ENCODE assay signal across 27 cellular contexts in genomic region chr1:236575523-236575922, GRCh38. TPM values are rescaled to one million over a fixed set of nuclear protein-coding genes. Genes with fewer than 3 reads are reported as not detected.
DNase-seq lines count a peak whose midpoint lies in the region; FAIRE-seq and TF ChIP-seq lines count a peak whose summit lies in the region.
"Had no signal": no experiment of that assay in that cellular context is flagged by ENCODE, and none has a peak within 500 bp of the region (broad histone marks: within the 10 kb centered on the region; RNA-seq: fewer than 3 reads in every experiment).

No MANE protein-coding gene starts in this region.

- H3K14ac ChIP-seq in mesenchymal stem cell (ENCODE audit: low read length in 2 of 2) = no peak overlapping the region

- in situ Hi-C loops in HAP-1 (cut with MboI; ENCODE audit: low sequenced_read_pairs) = no loop called here

- peaks cover 5% of the 10 kb centered on the region for H3K79me1 ChIP-seq in mesenchymal stem cell (replicated peaks; ENCODE audit: low read length, poor library complexity, severe bottlenecking)

- H3K9ac ChIP-seq in mesenchymal stem cell (ENCODE audit: low read length) = no peak overlapping the region
- H3K9ac ChIP-seq: BLaER1, SK-N-SH had no signal

- H3K4me3 ChIP-seq in cardiac muscle cell (no peak overlapping the region), left ventricle myocardium inferior (no peak overlapping the region), cardiac fibroblast (replicated peaks in 1 of 2; ENCODE audit: low read depth in 2 of 2, low read length in 2 of 2) (no peak overlapping the region), mesenchymal stem cell (ENCODE audit: insufficient read depth in 1 of 2, low read depth in 1 of 2, low read length in 2 of 2) (no peak overlapping the region), HAP-1 (no peak overlapping the region)
- H3K4me3 ChIP-seq: BLaER1, K562, thyroid gland had no signal

- no peak overlapping the region for H2BK120ac ChIP-seq in mesenchymal stem cell (ENCODE audit: low read depth, low read length)

- no peak overlapping the region for H4K8ac ChIP-seq in mesenchymal stem cell (ENCODE audit: low read length)

- no CpG with 5 or more reads among the region's 3 CpGs for WGBS in mesenchymal stem cell

- DNase-seq in cardiac muscle cell (ENCODE audit: low read depth in 1 of 2, low spot score in 1 of 2) (peak in 1 of 2 donors; percentile 48), left ventricle myocardium inferior (no peak), cardiac fibroblast (ENCODE audit: low read depth in 2 of 2) (peak; percentile 25 to 64), mesenchymal stem cell (peak; percentile 55), HuH-7 (ENCODE audit: low spot score) (no peak), HAP-1 (ENCODE audit: low spot score in 2 of 2) (no peak), GM12891 (ENCODE audit: insufficient read length, low spot score) (no peak), NCI-H2029 (lab: John Stamatoyannopoulos, UW) (no peak)
- DNase-seq: activated CD4-positive, alpha-beta T cell treated with anti-CD3 and anti-CD28 coated beads, Interleukin-2, amount 50 U/mL, for 4 hours; activated CD8-positive, alpha-beta memory T cell treated with anti-CD3 and anti-CD28 coated beads, Interleukin-2, amount 50 U/mL, for 4 hours; activated effector memory CD4-positive, alpha-beta T cell treated with anti-CD3 and anti-CD28 coated beads, Interleukin-2, amount 50 U/mL, for 16 hours; activated naive CD8-positive, alpha-beta T cell treated with anti-CD3 and anti-CD28 coated beads, Interleukin-2, amount 50 U/mL, for 24 hours; Caco-2; hypothalamus; NCI-H1694 treated with DMSO at 0.1 percent for 48 hours; NCI-H69; SK-N-SH; stimulated activated CD4-positive, alpha-beta T cell treated with anti-CD3 and anti-CD28 coated beads, Interleukin-4, amount 100 ng/mL, for 24 hours; stimulated activated naive CD4-positive, alpha-beta T cell treated with Interleukin-2 at 50 U/mL for 16 hours; thyroid gland had no signal

- H3K4ac ChIP-seq in mesenchymal stem cell (ENCODE audit: low read depth in 1 of 2, low read length in 2 of 2) = no peak overlapping the region

- H3K23ac ChIP-seq in mesenchymal stem cell (ENCODE audit: low read length in 2 of 2) = no peak overlapping the region

- no peak for FAIRE-seq in GM12891 (lab: Jason Lieb, UNC)
- FAIRE-seq: bronchial epithelial cell, H54, islet of Langerhans, K562 had no signal

- H3K9me3 ChIP-seq in cardiac muscle cell (ENCODE audit: low read depth) (no peaks in the 10 kb centered on the region), left ventricle myocardium inferior (replicated peaks) (no peaks in the 10 kb centered on the region), mesenchymal stem cell (ENCODE audit: control insufficient read depth, low read length) (no peaks in the 10 kb centered on the region), HAP-1 (no peaks in the 10 kb centered on the region)
- H3K9me3 ChIP-seq: BLaER1, Caco-2, neutrophil, SK-N-SH, thyroid gland had no signal

- H3K36me3 ChIP-seq in cardiac muscle cell (peaks cover 55% of the 10 kb centered on the region), left ventricle myocardium inferior (peaks cover 82% of the 10 kb centered on the region), mesenchymal stem cell (ENCODE audit: control insufficient read depth in 1 of 2, insufficient read depth in 2 of 2, low read depth in 1 of 2, low read length in 2 of 2) (peaks cover 9 to 97% of the 10 kb centered on the region in 2 experiments), HAP-1 (replicated peaks) (peaks cover 75% of the 10 kb centered on the region)

- no peak for TF ChIP-seq CTCF in cardiac muscle cell (IDR thresholded peaks at IDR 0.05; ENCODE audit: low read depth, low read length)
- TF ChIP-seq CTCF in left ventricle myocardium inferior (IDR thresholded peaks at IDR 0.05; ENCODE audit: borderline replicate concordance) = no peak
- no peak for TF ChIP-seq CTCF in cardiac fibroblast (IDR thresholded peaks at IDR 0.05; ENCODE audit: low read depth, low read length)

- TF ChIP-seq POLR2A in GM12891 (IDR thresholded peaks at IDR 0.05; ENCODE audit: low read depth, low read length) = no peak

- H2BK12ac ChIP-seq in mesenchymal stem cell (ENCODE audit: low read length in 2 of 2) = no peak overlapping the region

- no peak overlapping the region for H2AK5ac ChIP-seq in mesenchymal stem cell (ENCODE audit: low read length, severe bottlenecking)

- H2BK15ac ChIP-seq in mesenchymal stem cell (ENCODE audit: low read depth, poor library complexity, severe bottlenecking) = no peak overlapping the region

- H2BK5ac ChIP-seq in mesenchymal stem cell (ENCODE audit: low read depth, low read length, poor library complexity, severe bottlenecking) = no peak overlapping the region

- H3K27me3 ChIP-seq in cardiac muscle cell = no peaks in the 10 kb centered on the region
- no peaks in the 10 kb centered on the region for H3K27me3 ChIP-seq in left ventricle myocardium inferior (ENCODE audit: low read depth)
- no peaks in the 10 kb centered on the region for H3K27me3 ChIP-seq in mesenchymal stem cell (ENCODE audit: control insufficient read depth in 1 of 2, insufficient read depth in 1 of 2, low read length in 2 of 2)
- no peaks in the 10 kb centered on the region for H3K27me3 ChIP-seq in HAP-1 (ENCODE audit: low read depth)
- H3K27me3 ChIP-seq: BLaER1, foreskin keratinocyte, neutrophil, thyroid gland had no signal

- H3K27ac ChIP-seq in cardiac muscle cell (peak overlapping the region; percentile 45), left ventricle myocardium inferior (replicated peaks) (no peak overlapping the region), mesenchymal stem cell (ENCODE audit: low read length, poor library complexity, severe bottlenecking) (peak overlapping the region; percentile 43)
- H3K27ac ChIP-seq: BLaER1, foreskin keratinocyte, neutrophil, thyroid gland had no signal

- intact Hi-C loops in left ventricle myocardium inferior (cut with micrococcal nuclease) = no loop called here

- H4K91ac ChIP-seq in mesenchymal stem cell (ENCODE audit: low read length) = no peak overlapping the region

- H3K4me1 ChIP-seq in cardiac muscle cell (ENCODE audit: low read depth) (no peaks in the 10 kb centered on the region), left ventricle myocardium inferior (peaks cover 10% of the 10 kb centered on the region), mesenchymal stem cell (ENCODE audit: control insufficient read depth, insufficient read depth, low read depth, low read length) (no peaks in the 10 kb centered on the region), HAP-1 (peaks cover 14% of the 10 kb centered on the region)
- H3K4me1 ChIP-seq: BLaER1, Caco-2, foreskin keratinocyte, thyroid gland had no signal

- H2AFZ ChIP-seq in mesenchymal stem cell (ENCODE audit: low read depth, low read length) = no peak overlapping the region

- no peak overlapping the region for H3K4me2 ChIP-seq in mesenchymal stem cell (ENCODE audit: low read length, poor library complexity, severe bottlenecking)
- H3K4me2 ChIP-seq: BLaER1, SK-N-SH had no signal

- H3K18ac ChIP-seq in mesenchymal stem cell (ENCODE audit: low read depth in 1 of 2, low read length in 2 of 2) = no peak overlapping the region

TF ChIP-seq in GM12891, 5 proteins besides CTCF, POLR2A, EP300 and RAD21:
- TF ChIP-seq POU2F2 (IDR thresholded peaks at IDR 0.05; ENCODE audit: low read depth, low read length) (no peak), POLR2AphosphoS5 (IDR thresholded peaks at IDR 0.05; ENCODE audit: low read depth, low read length) (no peak), TAF1 (IDR thresholded peaks at IDR 0.05; ENCODE audit: low read depth, low read length) (no peak), PAX5 (IDR thresholded peaks at IDR 0.05; ENCODE audit: insufficient read depth, low read length, severe bottlenecking) (no peak), SPI1 (IDR thresholded peaks at IDR 0.05; ENCODE audit: low read depth, low read length) (no peak)

RNA-seq across cellular contexts. Expression of gene HEATR1, which starts 28.8 kb away (rescaled TPM):
- 8.2 and 11.9 TPM in 2 replicates for total RNA-seq in cardiac muscle cell
- polyA plus RNA-seq in cardiac muscle cell = 6.6 and 13.4 TPM in 2 replicates
- 12.8 TPM for total RNA-seq in left ventricle myocardium inferior
- polyA plus RNA-seq in mesenchymal stem cell (2013, experiment 1 of 2) = 9.3 TPM
- 8.7 TPM for polyA plus RNA-seq in mesenchymal stem cell (2013, experiment 2 of 2)
- polyA plus RNA-seq in GM12891 (2012; ENCODE audit: low read depth, missing spikeins) = 14.0 TPM

RNA-seq across cellular contexts. Expression of gene LGALS8, which starts 51.7 kb away (rescaled TPM):
- total RNA-seq in cardiac muscle cell (14.4 TPM in 2 replicates), left ventricle myocardium inferior (76.5 TPM)
- 14.2 and 19.0 TPM in 2 replicates for polyA plus RNA-seq in cardiac muscle cell
- 48.8 TPM for polyA plus RNA-seq in mesenchymal stem cell (2013, experiment 1 of 2)
- polyA plus RNA-seq in mesenchymal stem cell (2013, experiment 2 of 2) = 48.3 TPM
- polyA plus RNA-seq in GM12891 (2012; ENCODE audit: low read depth, missing spikeins) = 32.8 TPM

Comparison
In these comparisons a context has a peak if more than half of its experiments do, and no peak if none do; other contexts are left out.
1. DNase-seq: peak in cardiac fibroblast (2 of 2) and mesenchymal stem cell (single experiment); none in left ventricle myocardium inferior (single experiment), HuH-7 (single experiment), HAP-1 (0 of 2), GM12891 (single experiment) and NCI-H2029 (single experiment).